13 cellular contexts compared by ENCODE assay signal in the genomic region with DNA sequence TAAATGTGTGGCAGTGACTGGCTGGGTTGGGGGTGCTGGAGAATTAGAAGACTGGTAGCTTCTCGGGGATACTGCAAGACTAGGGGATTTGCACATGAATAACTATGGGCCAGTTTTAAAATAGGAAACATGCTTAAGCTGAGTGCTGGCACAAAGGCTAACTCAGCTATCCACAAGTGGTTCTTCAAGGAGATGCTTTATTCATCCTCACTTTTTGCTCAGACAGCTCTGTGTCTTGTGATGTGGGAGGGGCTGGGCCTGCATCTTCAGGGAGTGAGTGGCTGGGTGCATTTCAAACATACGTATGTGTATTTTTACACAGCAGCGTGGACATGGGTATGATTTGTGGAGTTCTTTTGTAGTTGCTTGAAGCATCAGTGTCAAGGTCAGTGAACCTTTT. TPM values are rescaled to one million over a fixed set of nuclear protein-coding genes. Genes with fewer than 3 reads are reported as not detected.
A peak's percentile ranks its signal among the peaks of the same experiment; 100 is the strongest.
DNase-seq lines count a peak whose midpoint lies in the region; TF ChIP-seq lines count a peak whose summit lies in the region.
"Had no signal": no experiment of that assay in that cellular context is flagged by ENCODE, and none has a peak within 500 bp of the region (broad histone marks: within the 10 kb centered on the region; RNA-seq: fewer than 3 reads in every experiment).

No MANE protein-coding gene starts in this region.

- no peak for TF ChIP-seq POLR2A in stomach (IDR thresholded peaks at IDR 0.05)

- BruUV-seq in MCF 10A (replicated peaks; lab: Mats Ljungman, UMichigan) (no TSS peak), mammary epithelial cell (replicated peaks; lab: Mats Ljungman, UMichigan) (no TSS peak)

- H3K4me1 Mint-ChIP-seq in MCF 10A (ENCODE audit: insufficient read depth, unreplicated experiment): peaks cover 58% of the 10 kb centered on the region

- no peak for TF ChIP-seq CTCF in MCF 10A (IDR thresholded peaks at IDR 0.05; ENCODE audit: unreplicated experiment)
- no peak for TF ChIP-seq CTCF in mammary epithelial cell (conservative IDR thresholded peaks at IDR 0.05 in 1 of 2, IDR thresholded peaks at IDR 0.05 in 1 of 2; ENCODE audit: extremely low read depth in 1 of 2, insufficient read depth in 1 of 2, low read depth in 1 of 2, low read length in 2 of 2)
- TF ChIP-seq CTCF in VCaP (conservative IDR thresholded peaks at IDR 0.05): no peak
- no peak for TF ChIP-seq CTCF in stomach (IDR thresholded peaks at IDR 0.05)

- no peak overlapping the region for H2AFZ ChIP-seq in mammary epithelial cell (ENCODE audit: low read depth, low read length)

- no peak for TF ChIP-seq EP300 in stomach (IDR thresholded peaks at IDR 0.05)

- peaks cover 7% of the 10 kb centered on the region for H3K79me2 ChIP-seq in mammary epithelial cell (ENCODE audit: insufficient read depth, low read length)

- H3K27me3 ChIP-seq in mammary epithelial cell (ENCODE audit: insufficient read depth, low read length) (no peaks in the 10 kb centered on the region), iPS-20b (ENCODE audit: insufficient read depth, low read length) (peaks cover 9% of the 10 kb centered on the region), stomach (no peaks in the 10 kb centered on the region)

- intact Hi-C loops in MCF 10A (cut with micrococcal nuclease) (no loop called here), mammary epithelial cell (cut with micrococcal nuclease) (no loop called here), stomach (cut with DNase I; ENCODE audit: low total_unique reads) (no loop called here)

- WGBS in mammary epithelial cell (ENCODE audit: low coverage, missing lambda C conversion rate): 100% methylated on average over 3 of the region's 3 CpGs
- WGBS in stomach, 5 donors: 36 to 57% (median 46%) methylated on average over 3 of the region's 3 CpGs

- CTCF ChIA-PET in MCF 10A (lab: Yijun Ruan, JAX): interaction anchor here (0.6 kb wide), 1 partner anchor 64 kb away, joined by 3 read pairs; no protein-coding TSS in a partner anchor
- CTCF ChIA-PET in mammary epithelial cell (lab: Charles Lee; ENCODE audit: low non-redundant PET): no interaction called here

- in situ Hi-C loops in mammary epithelial cell (cut with MboI; ENCODE audit: low sequenced_read_pairs in 2 of 2): no loop called here

- no peak overlapping the region for H3K27ac Mint-ChIP-seq in MCF 10A (ENCODE audit: low read depth, unreplicated experiment)

- H3K9ac ChIP-seq in mammary epithelial cell (ENCODE audit: insufficient read depth, low read length) (no peak overlapping the region), iPS-20b (ENCODE audit: low read depth, low read length) (0 out of 2 replicates have a peak overlapping the region, but pooled peaks have one; percentile 26)

- H3K4me1 ChIP-seq in mammary epithelial cell (ENCODE audit: insufficient read depth, low read length) (peaks cover 25% of the 10 kb centered on the region), iPS-20b (ENCODE audit: insufficient read depth, low read length) (peaks cover 16% of the 10 kb centered on the region; the same call in 1 of the 2 replicates), stomach (peaks cover 74 to 82% (median 80%) of the 10 kb centered on the region in 4 donors)

- no peaks in the 10 kb centered on the region for H4K20me1 ChIP-seq in mammary epithelial cell (ENCODE audit: insufficient read depth, low read length)

- peak overlapping the region; percentile 92 for H3K4me3 Mint-ChIP-seq in MCF 10A (ENCODE audit: unreplicated experiment)

- H3K4me3 ChIP-seq in mammary epithelial cell (replicated peaks in 1 of 3; ENCODE audit: insufficient read depth in 1 of 3, low read depth in 2 of 3, low read length in 3 of 3) (no peak overlapping the region), iPS-20b (ENCODE audit: low read length) (no peak overlapping the region), stomach (peak overlapping the region; percentile 88 to 93 (median 92))

- no peak overlapping the region for H3K4me2 ChIP-seq in mammary epithelial cell (ENCODE audit: insufficient read depth, low read depth, low read length)

- no peak for DNase-seq in MCF 10A (ENCODE audit: unreplicated experiment)
- DNase-seq in mammary epithelial cell: no peak
- no peak for DNase-seq in stomach
- DNase-seq in inferior parietal cortex (ENCODE audit: extremely low spot score): no peak
- DNase-seq in NCI-H2196 (lab: John Stamatoyannopoulos, UW; ENCODE audit: unreplicated experiment): no peak
- DNase-seq in HuH-7.5 (ENCODE audit: low spot score): no peak
- DNase-seq: ACHN; activated naive CD4-positive, alpha-beta T cell treated with Interleukin-2 at 50 U/mL for 16 hours; NCI-H1105; NCI-H345; stimulated activated CD4-positive, alpha-beta T cell treated with anti-CD3 and anti-CD28 coated beads, Interleukin-2, amount 100 ng/mL, for 48 hours had no signal

- H3K36me3 ChIP-seq in mammary epithelial cell (ENCODE audit: insufficient read depth, low read length) (no peaks in the 10 kb centered on the region), iPS-20b (ENCODE audit: insufficient read depth, low read depth, low read length) (no peaks in the 10 kb centered on the region), stomach (no peaks in the 10 kb centered on the region)

- no peaks in the 10 kb centered on the region for H3K36me3 Mint-ChIP-seq in MCF 10A (ENCODE audit: insufficient read depth, unreplicated experiment)

- H3K9me3 ChIP-seq in mammary epithelial cell (replicated peaks; ENCODE audit: insufficient read depth, low read length) (no peaks in the 10 kb centered on the region), iPS-20b (ENCODE audit: insufficient read depth, low read depth, low read length) (no peaks in the 10 kb centered on the region), stomach (no peaks in the 10 kb centered on the region)

- no peaks in the 10 kb centered on the region for H3K27me3 Mint-ChIP-seq in MCF 10A (ENCODE audit: insufficient read depth, unreplicated experiment)

- dilution Hi-C loops in mammary epithelial cell (cut with HindIII; ENCODE audit: low sequenced_read_pairs): no loop called here

- POLR2A ChIA-PET in MCF 10A (lab: Yijun Ruan, JAX): interaction anchor here (0.6 to 1.4 kb wide), 4 partner anchors 32 to 446 kb away, joined by 3 to 4 read pairs (median 3); no protein-coding TSS in a partner anchor

- no peaks in the 10 kb centered on the region for H3K9me3 Mint-ChIP-seq in MCF 10A (ENCODE audit: unreplicated experiment)

- H3K27ac ChIP-seq in mammary epithelial cell (ENCODE audit: insufficient read depth, low read depth, low read length) (no peak overlapping the region), VCaP (peak overlapping the region; percentile 98; the same call in 1 of the 2 replicates), iPS-20b (ENCODE audit: low read length) (no peak overlapping the region), stomach (peak overlapping the region; percentile 22 to 99 (median 88))

RNA-seq across cellular contexts. Expression of a gene that starts 2.3 kb away (rescaled TPM):
- total RNA-seq in MCF 10A (2022) (22.1 and 26.4 TPM in 2 replicates), mammary epithelial cell (1 to 10 TPM; 5.5 to 7.1 TPM), stomach (100 to 1,000 TPM in 2 of 5 donors, 10 to 100 TPM in 3; 26.4 to 384 (median 91.7) TPM)
- polyA plus RNA-seq in mammary epithelial cell (8.7 TPM), stomach (10 to 100 TPM; 51.6 to 66.4 (median 61.9) TPM)
- 11.7 TPM for polyA minus RNA-seq in mammary epithelial cell

Comparison
In these comparisons a context has a peak if more than half of its experiments do, and no peak if none do; other contexts are left out.
1. H3K27ac ChIP-seq: peak in VCaP (single experiment) and stomach (5 of 5); none in mammary epithelial cell (single experiment) and iPS-20b (single experiment).
2. H3K4me3 ChIP-seq: peak in stomach (4 of 4); none in mammary epithelial cell (0 of 3) and iPS-20b (single experiment).